In the genomic region with DNA sequence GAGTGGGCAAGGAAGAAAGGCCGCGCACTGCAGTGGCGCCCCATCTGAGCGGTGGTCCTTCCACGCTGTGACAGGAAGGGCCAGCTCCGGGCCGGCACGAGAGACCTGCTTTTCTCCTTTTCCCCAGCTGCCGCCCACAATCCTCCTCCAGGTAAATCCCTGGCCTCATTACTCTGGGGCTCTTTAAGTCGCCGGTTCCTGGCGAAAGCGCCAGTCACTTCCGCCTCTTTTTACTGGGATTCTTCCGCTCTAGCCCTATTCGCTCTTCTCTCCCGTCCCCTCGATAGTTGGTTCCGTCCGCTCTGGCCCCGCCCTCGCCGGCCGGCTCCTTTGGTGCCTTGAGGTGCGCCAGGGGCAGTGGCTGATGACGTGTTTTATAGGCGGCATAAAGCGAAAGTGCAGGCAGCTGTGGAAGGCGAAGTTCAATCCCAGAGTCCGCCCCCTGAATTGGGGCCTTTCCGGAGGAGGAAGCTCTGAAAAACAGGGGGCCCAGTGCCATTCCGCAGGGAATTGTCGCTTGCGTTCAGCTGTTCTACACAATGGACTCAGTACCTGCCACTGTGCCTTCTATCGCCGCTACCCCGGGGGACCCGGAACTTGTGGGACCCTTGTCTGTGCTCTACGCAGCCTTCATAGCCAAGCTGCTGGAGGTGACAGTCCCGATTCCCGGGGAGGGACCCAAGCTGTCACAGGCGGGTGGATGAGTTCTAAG, we compare ENCODE assay signal across 8 cellular contexts. TPM values are rescaled to one million over a fixed set of nuclear protein-coding genes. Genes with fewer than 3 reads are reported as not detected.
DNase-seq lines count a peak whose midpoint lies in the region; ATAC-seq and TF ChIP-seq lines count a peak whose summit lies in the region.

No MANE protein-coding gene starts in this region.

- H3K4me1 ChIP-seq in left ventricle myocardium inferior (peaks cover 25% of the 10 kb centered on the region), upper lobe of right lung (peaks cover 13% of the 10 kb centered on the region)

- H3K27ac ChIP-seq in angular gyrus (ENCODE audit: low read depth, low read length) (peak overlapping the region; percentile 95), left ventricle myocardium inferior (replicated peaks) (peak overlapping the region; percentile 96), upper lobe of right lung (peak overlapping the region; percentile 91)

- peak; percentile 98 for DNase-seq in NCI-H1694 treated with DMSO at 0.1 percent for 48 hours (lab: John Stamatoyannopoulos, UW)
- peak; percentile 91 to 96 (median 96) for DNase-seq in T-helper 17 cell
- DNase-seq in left ventricle myocardium inferior, result peak; percentile 98
- peak; percentile 99 for DNase-seq in posterior vena cava (ENCODE audit: low spot score)
- DNase-seq in upper lobe of right lung, result peak; percentile 99

- peak overlapping the region; percentile 98 for H3K4me3 Mint-ChIP-seq in T-helper 17 cell

- H3K36me3 Mint-ChIP-seq in T-helper 17 cell (ENCODE audit: low read depth), result peaks cover 7% of the 10 kb centered on the region

- H3K27me3 ChIP-seq in left ventricle myocardium inferior (ENCODE audit: low read depth) (no peaks in the 10 kb centered on the region), upper lobe of right lung (no peaks in the 10 kb centered on the region)

- peak overlapping the region; percentile 100 for H3K27ac Mint-ChIP-seq in T-helper 17 cell

- H3K4me3 ChIP-seq in left ventricle myocardium inferior, result peak overlapping the region; percentile 81
- H3K4me3 ChIP-seq in upper lobe of right lung, result peak overlapping the region; percentile 62

- H3K27me3 Mint-ChIP-seq in T-helper 17 cell, result no peaks in the 10 kb centered on the region

- intact Hi-C loops in left ventricle myocardium inferior (cut with micrococcal nuclease) (no loop called here), posterior vena cava (cut with DNase I) (no loop called here), upper lobe of right lung (cut with DNase I) (no loop called here)

- ATAC-seq in GM18499 (IDR thresholded peaks at IDR 0.05; ENCODE audit: insufficient read depth, unreplicated experiment), result peak; percentile 92
- peak; percentile 95 for ATAC-seq in HG02938 (IDR thresholded peaks at IDR 0.05; ENCODE audit: unreplicated experiment)
- peak; percentile 94 for ATAC-seq in T-helper 17 cell
- peak; percentile 100 for ATAC-seq in upper lobe of right lung

- H3K9me3 ChIP-seq in T-helper 17 cell (ENCODE audit: control insufficient read depth, low read length, poor library complexity, severe bottlenecking) (no peaks in the 10 kb centered on the region), left ventricle myocardium inferior (replicated peaks) (no peaks in the 10 kb centered on the region), upper lobe of right lung (no peaks in the 10 kb centered on the region)

- H3K4me1 Mint-ChIP-seq in T-helper 17 cell, result peaks cover 26% of the 10 kb centered on the region

- H3K36me3 ChIP-seq in left ventricle myocardium inferior (peaks cover 27% of the 10 kb centered on the region), upper lobe of right lung (peaks cover 43% of the 10 kb centered on the region)

- no peak for TF ChIP-seq CTCF in left ventricle myocardium inferior (IDR thresholded peaks at IDR 0.05; ENCODE audit: borderline replicate concordance)
- no peak for TF ChIP-seq CTCF in upper lobe of right lung (IDR thresholded peaks at IDR 0.05)

RNA-seq across cellular contexts. Expression of gene MIA3, which starts 26.2 kb away (rescaled TPM):
- total RNA-seq in T-helper 17 cell (100 to 1,000 TPM in 1 of 2 donors, 10 to 100 TPM in 1; 83.2 to 102 TPM), left ventricle myocardium inferior (53.5 TPM), posterior vena cava (10 to 100 TPM; 60.9 to 63.0 TPM), upper lobe of right lung (69.1 TPM)

RNA-seq across cellular contexts. Expression of gene TAF1A, which starts 54.4 kb away (rescaled TPM):
- total RNA-seq in T-helper 17 cell, result 1 to 10 TPM; 4.0 to 4.1 TPM
- 2.5 TPM for total RNA-seq in left ventricle myocardium inferior
- total RNA-seq in posterior vena cava, result 1 to 10 TPM; 6.1 to 9.0 TPM
- total RNA-seq in upper lobe of right lung, result 7.1 TPM

Comparison
In these comparisons a context has a peak if more than half of its experiments do, and no peak if none do; other contexts are left out.
1. Peak in every context shown above with its lines: DNase-seq, ATAC-seq, H3K4me3 ChIP-seq and H3K27ac ChIP-seq.